ENCODE assay signal across 9 cellular contexts in the genomic region with DNA sequence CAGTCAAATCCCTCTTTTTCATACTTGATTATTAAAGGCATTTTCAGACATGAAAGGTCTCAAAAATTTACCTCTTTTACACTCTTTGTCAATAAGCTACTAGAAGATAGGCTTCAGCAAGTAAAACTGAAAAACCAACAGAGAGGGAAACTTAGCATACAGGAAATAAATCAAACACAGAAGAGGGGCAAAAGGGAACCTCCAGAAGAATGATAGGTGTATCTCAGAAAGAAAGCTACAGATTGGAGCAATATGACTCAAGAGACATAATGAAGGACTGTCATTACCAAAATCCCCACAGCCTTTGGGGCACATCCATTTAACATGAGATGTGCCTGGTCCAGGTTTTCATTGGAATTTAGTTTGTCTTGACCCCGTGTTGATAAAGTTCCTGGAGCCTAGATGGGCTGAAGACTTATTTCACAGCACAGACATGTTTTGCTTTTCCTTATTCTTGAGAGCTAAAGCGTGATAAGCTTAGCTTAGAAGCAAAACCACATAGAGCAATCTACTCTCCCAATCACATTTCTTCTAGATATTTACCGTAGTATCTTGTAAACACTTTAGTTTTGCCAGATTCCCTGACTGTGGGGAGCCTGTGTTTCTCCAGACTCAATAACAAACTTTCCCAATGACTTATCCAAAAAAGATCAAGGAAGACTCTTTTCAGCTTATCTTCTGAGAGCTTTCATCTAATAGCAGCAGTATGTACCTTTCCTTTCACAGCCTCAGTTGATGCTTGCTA. TPM values are rescaled to one million over a fixed set of nuclear protein-coding genes. Genes with fewer than 3 reads are reported as not detected.
DNase-seq lines count a peak whose midpoint lies in the region; ATAC-seq and TF ChIP-seq lines count a peak whose summit lies in the region.
"Had no signal": no experiment of that assay in that cellular context is flagged by ENCODE, and none has a peak within 500 bp of the region (broad histone marks: within the 10 kb centered on the region; RNA-seq: fewer than 3 reads in every experiment).

No MANE protein-coding gene starts in this region.

- peak; percentile 82 for ATAC-seq in GM18861 (IDR thresholded peaks at IDR 0.05; ENCODE audit: unreplicated experiment)
- ATAC-seq in HG03565 (IDR thresholded peaks at IDR 0.05; ENCODE audit: unreplicated experiment) = peak; percentile 83
- no peak for ATAC-seq in upper lobe of left lung (ENCODE audit: low FRiP score in 2 of 2)

- peaks cover 57% of the 10 kb centered on the region for H3F3A ChIP-seq in GM23248 (ENCODE audit: insufficient read depth)

- H3K36me3 ChIP-seq in GM23248 (ENCODE audit: low read depth) = peaks cover 11% of the 10 kb centered on the region; the same call in 1 of the 2 replicates
- H3K36me3 ChIP-seq in upper lobe of left lung = peaks cover 0 to 8% (median 2%) of the 10 kb centered on the region in 4 donors

- DNase-seq in GM23248 (no peak), immature natural killer cell (no peak), Kasumi-1 (lab: John Stamatoyannopoulos, UW) (no peak), NCI-H2171 (lab: John Stamatoyannopoulos, UW) (no peak), upper lobe of left lung (no peak), RPMI8226 (no peak)

- no peaks in the 10 kb centered on the region for H3K9me2 ChIP-seq in GM23248 (ENCODE audit: insufficient read depth)

- peak overlapping the region; percentile 3 to 93 (median 74) for H3K27ac Mint-ChIP-seq in immature natural killer cell

- H3K36me3 Mint-ChIP-seq in immature natural killer cell = peaks cover 0 to 10% (median 6%) of the 10 kb centered on the region in 3 donors

- H3K4me3 ChIP-seq in GM23248 = no peak overlapping the region
- no peak overlapping the region for H3K4me3 ChIP-seq in upper lobe of left lung
- H3K4me3 ChIP-seq: SJCRH30 had no signal

- no peaks in the 10 kb centered on the region for H4K20me1 ChIP-seq in GM23248 (ENCODE audit: insufficient read depth)

- WGBS in GM23248 (ENCODE audit: low coverage in 1 of 2, low lambda C conversion rate in 2 of 2, missing lambda C conversion rate in 2 of 2), 2 experiments = 97% methylated on average over 3 of the region's 3 CpGs
- 69 to 76% methylated on average over 3 of the region's 3 CpGs for WGBS in upper lobe of left lung, 2 donors

- no peaks in the 10 kb centered on the region for H3K9me3 ChIP-seq in GM23248 (ENCODE audit: low read depth)
- H3K9me3 ChIP-seq in upper lobe of left lung = no peaks in the 10 kb centered on the region
- H3K9me3 ChIP-seq: SJCRH30 had no signal

- peak overlapping the region; percentile 54 for H3K4me2 ChIP-seq in GM23248 (ENCODE audit: unreplicated experiment)

- no peak for TF ChIP-seq CTCF in upper lobe of left lung (IDR thresholded peaks at IDR 0.05)

- H3K9me3 Mint-ChIP-seq in immature natural killer cell = no peaks in the 10 kb centered on the region

- no peak overlapping the region for H2AFZ ChIP-seq in GM23248

- peaks cover 27 to 40% of the 10 kb centered on the region in 2 donors for H3K4me1 Mint-ChIP-seq in immature natural killer cell

- H3K4me1 ChIP-seq in GM23248 (ENCODE audit: insufficient read depth) (peaks cover 42% of the 10 kb centered on the region), upper lobe of left lung (peaks cover 0 to 6% (median 2%) of the 10 kb centered on the region in 4 donors)

- peak overlapping the region; percentile 4; the same call in 1 of the 2 replicates for H3K9ac ChIP-seq in GM23248

- H3K4me3 Mint-ChIP-seq in immature natural killer cell = peak overlapping the region in 3 of 5 donors; percentile 4 to 38 (median 37)

- peaks cover 0 to 2% (median 0%) of the 10 kb centered on the region in 3 donors for H3K27me3 Mint-ChIP-seq in immature natural killer cell (ENCODE audit: low read depth in 3 of 3)

- H3K27ac ChIP-seq in GM23248 (peak overlapping the region; percentile 85), upper lobe of left lung (no peak overlapping the region)
- H3K27ac ChIP-seq: SJCRH30 had no signal

- H3K27me3 ChIP-seq in GM23248 (replicated peaks; ENCODE audit: insufficient read depth) = no peaks in the 10 kb centered on the region
- no peaks in the 10 kb centered on the region for H3K27me3 ChIP-seq in upper lobe of left lung
- H3K27me3 ChIP-seq: SJCRH30 had no signal

- no peak for TF ChIP-seq POLR2A in upper lobe of left lung (IDR thresholded peaks at IDR 0.05)

- H3K79me2 ChIP-seq in GM23248 (ENCODE audit: insufficient read depth) = peaks cover 96% of the 10 kb centered on the region

- in situ Hi-C loops in GM23248 (cut with MboI) = no loop called here

- TF ChIP-seq EP300 in upper lobe of left lung (IDR thresholded peaks at IDR 0.05) = no peak

RNA-seq across cellular contexts. Expression of a gene that starts 11.7 kb away (rescaled TPM):
- total RNA-seq in GM23248 (2014; rRNA removed; shearing (Covaris generic)) = 77.7 and 83.8 TPM in 2 replicates
- polyA plus RNA-seq in GM23248 (2016; fragmentation: Nextera tagmentation; extraction: Ambion mirVana) (73.1 and 77.6 TPM in 2 replicates), immature natural killer cell (10 to 100 TPM in 2 of 3 donors, 1 to 10 TPM in 1; 7.9 to 26.4 (median 14.3) TPM)
- 100 to 1,000 TPM in 1 of 6 donors, 10 to 100 TPM in 5; 45.9 to 106 (median 78.8) TPM for total RNA-seq in upper lobe of left lung

Comparison
In these comparisons a context has a peak if more than half of its experiments do, and no peak if none do; other contexts are left out.
1. ATAC-seq: peak in GM18861 (single experiment) and HG03565 (single experiment); none in upper lobe of left lung (0 of 2).